ENCODE assay signal across 9 cellular contexts in genomic region chr6:37648465-37649330, GRCh38. TPM values are rescaled to one million over a fixed set of nuclear protein-coding genes. Genes with fewer than 3 reads are reported as not detected.
DNase-seq lines count a peak whose midpoint lies in the region; ATAC-seq and TF ChIP-seq lines count a peak whose summit lies in the region.
"Had no signal": no experiment of that assay in that cellular context is flagged by ENCODE, and none has a peak within 500 bp of the region (broad histone marks: within the 10 kb centered on the region; RNA-seq: fewer than 3 reads in every experiment).

No MANE protein-coding gene starts in this region.

- H3K27me3 Mint-ChIP-seq in activated CD4-positive, alpha-beta T cell treated with anti-CD3 and anti-CD28 coated beads, Interleukin-2, amount 10 ng/mL, durations not matched to agents 24 days and 14 days = peaks cover 18% of the 10 kb centered on the region

- peaks cover under 1% of the 10 kb centered on the region for H3K9me3 Mint-ChIP-seq in activated CD4-positive, alpha-beta T cell treated with anti-CD3 and anti-CD28 coated beads, Interleukin-2, amount 10 ng/mL, durations not matched to agents 24 days and 14 days
- H3K9me3 Mint-ChIP-seq: neural crest cell had no signal

- peaks cover 12% of the 10 kb centered on the region for H3K36me3 Mint-ChIP-seq in activated CD4-positive, alpha-beta T cell treated with anti-CD3 and anti-CD28 coated beads, Interleukin-2, amount 10 ng/mL, durations not matched to agents 24 days and 14 days (ENCODE audit: low read depth)

- peak overlapping the region; percentile 8 for H3K4me3 ChIP-seq in retinal pigment epithelial cell (ENCODE audit: low read length)

- H3K4me3 Mint-ChIP-seq in activated CD4-positive, alpha-beta T cell treated with anti-CD3 and anti-CD28 coated beads, Interleukin-2, amount 10 ng/mL, durations not matched to agents 24 days and 14 days = peak overlapping the region; percentile 12
- H3K4me3 Mint-ChIP-seq: neural crest cell had no signal

- H3K4me1 Mint-ChIP-seq in activated CD4-positive, alpha-beta T cell treated with anti-CD3 and anti-CD28 coated beads, Interleukin-2, amount 10 ng/mL, durations not matched to agents 24 days and 14 days = peaks cover 22% of the 10 kb centered on the region

- DNase-seq in GM19238 (ENCODE audit: insufficient read length, low spot score) (peak; percentile 29), germinal center (ENCODE audit: low spot score) (peak; percentile 52), retinal pigment epithelial cell (ENCODE audit: low read depth) (no peak), NCI-H524 (lab: John Stamatoyannopoulos, UW) (no peak), T1000 (lab: John Stamatoyannopoulos, UW) (no peak)
- peak; percentile 83 for DNase-seq in activated CD4-positive, alpha-beta T cell treated with anti-CD3 and anti-CD28 coated beads, Interleukin-2, amount 10 ng/mL, durations not matched to agents 24 days and 14 days

- ATAC-seq in GM19328 (IDR thresholded peaks at IDR 0.05; ENCODE audit: unreplicated experiment) = no peak
- ATAC-seq in HG02642 (IDR thresholded peaks at IDR 0.05; ENCODE audit: poor library complexity, unreplicated experiment) = no peak

- no peak overlapping the region for H3K27ac Mint-ChIP-seq in activated CD4-positive, alpha-beta T cell treated with anti-CD3 and anti-CD28 coated beads, Interleukin-2, amount 10 ng/mL, durations not matched to agents 24 days and 14 days

- no peak for TF ChIP-seq CTCF in retinal pigment epithelial cell (conservative IDR thresholded peaks at IDR 0.05; ENCODE audit: low read depth, low read length)

- intact Hi-C loops in activated CD4-positive, alpha-beta T cell treated with anti-CD3 and anti-CD28 coated beads, Interleukin-2, amount 10 ng/mL, durations not matched to agents 24 days and 14 days (cut with micrococcal nuclease) = loop anchor here (10.0 kb wide), 1 partner anchor 54 kb away; no protein-coding TSS in a partner anchor

RNA-seq across cellular contexts. Expression of gene MDGA1, which starts 49.0 kb away (rescaled TPM):
- total RNA-seq in activated CD4-positive, alpha-beta T cell treated with anti-CD3 and anti-CD28 coated beads, Interleukin-2, amount 10 ng/mL, durations not matched to agents 24 days and 14 days = 2.6 and 2.8 TPM in 2 replicates

Comparison
In these comparisons a context has a peak if more than half of its experiments do, and no peak if none do; other contexts are left out.
1. DNase-seq: peak in GM19238 (single experiment), activated CD4-positive, alpha-beta T cell treated with anti-CD3 and anti-CD28 coated beads, Interleukin-2, amount 10 ng/mL, durations not matched to agents 24 days and 14 days (single experiment) and germinal center (single experiment); none in retinal pigment epithelial cell (single experiment), NCI-H524 (0 of 2) and T1000 (single experiment).